Comparison of ENCODE assay signal across 25 cellular contexts in the genomic region with DNA sequence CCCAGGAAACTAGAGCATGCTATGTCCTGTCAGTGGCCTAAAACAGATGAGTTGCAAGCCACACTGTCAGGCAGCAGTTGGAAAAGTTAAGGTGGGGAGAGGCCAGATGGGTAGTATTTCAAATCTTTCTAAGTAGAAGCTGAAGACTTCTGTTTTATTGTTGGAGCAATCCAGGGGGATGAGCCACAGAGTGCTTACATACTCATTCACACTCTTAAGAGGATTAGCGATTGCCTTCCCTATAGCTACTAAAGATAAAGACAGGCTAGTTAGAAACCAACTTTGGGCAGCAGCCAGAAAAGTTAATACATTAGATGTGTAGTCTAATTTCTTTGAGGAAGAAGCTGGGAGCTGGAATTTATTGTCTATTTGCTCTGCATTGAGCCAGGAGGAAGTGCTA.
"Had no signal": no experiment of that assay in that cellular context is flagged by ENCODE, and none has a peak within 500 bp of the region (broad histone marks: within the 10 kb centered on the region; RNA-seq: fewer than 3 reads in every experiment).

No MANE protein-coding gene starts in this region.

- DNase-seq: activated CD4-positive, alpha-beta memory T cell treated with anti-CD3 and anti-CD28 coated beads for 36 hours; activated CD4-positive, alpha-beta T cell treated with anti-CD3 and anti-CD28 coated beads, Interleukin-2, amount 10 ng/mL, durations not matched to agents 24 days and 14 days; activated CD4-positive, CD25-positive, alpha-beta regulatory T cell treated with anti-CD3 and anti-CD28 coated beads, Interleukin-2, amount 50 U/mL, for 72 hours; activated CD8-positive, alpha-beta memory T cell treated with anti-CD3 and anti-CD28 coated beads, Interleukin-2, amount 50 U/mL, for 4 hours; activated effector memory CD4-positive, alpha-beta T cell treated with anti-CD3 and anti-CD28 coated beads, Interleukin-2, amount 50 U/mL, for 16 hours; activated naive CD4-positive, alpha-beta T cell treated with anti-CD3 and anti-CD28 coated beads, Interleukin-2, amount 10 ng/mL, durations not matched to agents 7 days and 5 days; activated naive CD8-positive, alpha-beta T cell treated with anti-CD3 and anti-CD28 coated beads, Interleukin-2, amount 10 ng/mL, durations not matched to agents 7 days and 5 days; activated T-cell treated with anti-CD3 and anti-CD28 coated beads, Interleukin-2, amount 50 U/mL, for 1 hour; cerebellar nuclear complex; colonic mucosa; effector CD8-positive, alpha-beta T cell; gastrocnemius medialis; glutamatergic neuron; left cardiac atrium; left ventricle myocardium superior; naive thymus-derived CD4-positive, alpha-beta T cell; right cardiac atrium; spleen; stimulated activated CD4-positive, alpha-beta T cell treated with anti-CD3 and anti-CD28 coated beads, Interleukin-2, amount 100 ng/mL, for 48 hours; stimulated activated naive CD4-positive, alpha-beta T cell treated with Interleukin-2 at 50 U/mL for 16 hours; T1000 had no signal

- H3K36me3 ChIP-seq: ascending aorta, cardiac muscle cell, colonic mucosa, gastrocnemius medialis, spleen, tibial nerve had no signal

- FAIRE-seq: keratinocyte had no signal

- H3K27me3 ChIP-seq: ascending aorta, cardiac muscle cell, colonic mucosa, gastrocnemius medialis, spleen, tibial nerve had no signal

- H3K9me3 ChIP-seq: colonic mucosa, gastrocnemius medialis had no signal

- H3K4me1 ChIP-seq: ascending aorta, colonic mucosa, gastrocnemius medialis, spleen, tibial nerve had no signal

- H3K4me3 ChIP-seq: ascending aorta, cardiac muscle cell, colonic mucosa, gastrocnemius medialis, spleen, tibial nerve had no signal

- ATAC-seq: gastrocnemius medialis; left cardiac atrium; left ventricle myocardium superior; naive thymus-derived CD4-positive, alpha-beta T cell; right cardiac atrium had no signal

- H3K27ac ChIP-seq: ascending aorta, cardiac muscle cell, colonic mucosa, gastrocnemius medialis, spleen, tibial nerve had no signal
